In genomic region chr15:31358957-31359721, GRCh38 we compare ENCODE assay signal across 11 cellular contexts. TPM values are rescaled to one million over a fixed set of nuclear protein-coding genes. Genes with fewer than 3 reads are reported as not detected.
DNase-seq lines count a peak whose midpoint lies in the region; ATAC-seq and TF ChIP-seq lines count a peak whose summit lies in the region.
"Had no signal": no experiment of that assay in that cellular context is flagged by ENCODE, and none has a peak within 500 bp of the region (broad histone marks: within the 10 kb centered on the region; RNA-seq: fewer than 3 reads in every experiment).

No MANE protein-coding gene starts in this region.

- intact Hi-C loops in left lung (cut with DNase I): no loop called here

- peak overlapping the region; percentile 98 for H3K27ac Mint-ChIP-seq in activated T-cell treated with anti-CD3 and anti-CD28 coated beads, Interleukin-2, amount 50 U/mL, for 24 hours
- H3K27ac Mint-ChIP-seq in activated T-helper 17 cell treated with anti-CD3 and anti-CD28 coated beads, Interleukin-2, amount 50 U/mL, for 72 hours: peak overlapping the region; percentile 87
- no peak overlapping the region for H3K27ac Mint-ChIP-seq in osteocyte (ENCODE audit: unreplicated experiment)

- H3K36me3 Mint-ChIP-seq in activated T-cell treated with anti-CD3 and anti-CD28 coated beads, Interleukin-2, amount 50 U/mL, for 24 hours (ENCODE audit: low read depth): peaks cover 62% of the 10 kb centered on the region
- H3K36me3 Mint-ChIP-seq in activated T-helper 17 cell treated with anti-CD3 and anti-CD28 coated beads, Interleukin-2, amount 50 U/mL, for 72 hours (ENCODE audit: low read depth): peaks cover 51% of the 10 kb centered on the region
- peaks cover 3% of the 10 kb centered on the region for H3K36me3 Mint-ChIP-seq in osteocyte (ENCODE audit: unreplicated experiment)

- H3K27ac ChIP-seq in left lung: peak overlapping the region; percentile 83 to 94
- peak overlapping the region; percentile 98 for H3K27ac ChIP-seq in thymus (ENCODE audit: low read depth)
- H3K27ac ChIP-seq: uterus had no signal

- H3K9me3 ChIP-seq in left lung: no peaks in the 10 kb centered on the region
- H3K9me3 ChIP-seq in thymus (ENCODE audit: control insufficient read depth): no peaks in the 10 kb centered on the region
- H3K9me3 ChIP-seq: uterus had no signal

- H3K4me1 ChIP-seq in left lung: peaks cover 63 to 100% of the 10 kb centered on the region in 2 donors
- peaks cover 88% of the 10 kb centered on the region for H3K4me1 ChIP-seq in thymus (ENCODE audit: control insufficient read depth, insufficient read depth, low read length)

- ATAC-seq in activated T-helper 17 cell treated with anti-CD3 and anti-CD28 coated beads, Interleukin-2, amount 50 U/mL, for 72 hours (replicated peaks): no peak
- ATAC-seq in left lung: peak; percentile 66
- no peak for ATAC-seq in GM19452 (IDR thresholded peaks at IDR 0.05; ENCODE audit: unreplicated experiment)
- no peak for ATAC-seq in HG03095 (IDR thresholded peaks at IDR 0.05; ENCODE audit: unreplicated experiment)

- H3K4me3 Mint-ChIP-seq in activated T-cell treated with anti-CD3 and anti-CD28 coated beads, Interleukin-2, amount 50 U/mL, for 24 hours: peak overlapping the region; percentile 69
- H3K4me3 Mint-ChIP-seq in activated T-helper 17 cell treated with anti-CD3 and anti-CD28 coated beads, Interleukin-2, amount 50 U/mL, for 72 hours: peak overlapping the region; percentile 81
- no peak overlapping the region for H3K4me3 Mint-ChIP-seq in osteocyte (ENCODE audit: unreplicated experiment)

- H3K4me1 Mint-ChIP-seq in activated T-cell treated with anti-CD3 and anti-CD28 coated beads, Interleukin-2, amount 50 U/mL, for 24 hours (ENCODE audit: low read depth): peaks cover 97% of the 10 kb centered on the region
- peaks cover 76% of the 10 kb centered on the region for H3K4me1 Mint-ChIP-seq in activated T-helper 17 cell treated with anti-CD3 and anti-CD28 coated beads, Interleukin-2, amount 50 U/mL, for 72 hours
- peaks cover 55% of the 10 kb centered on the region for H3K4me1 Mint-ChIP-seq in osteocyte (ENCODE audit: unreplicated experiment)

- H3K27me3 ChIP-seq in left lung (no peaks in the 10 kb centered on the region), thymus (ENCODE audit: control insufficient read depth, insufficient read depth) (no peaks in the 10 kb centered on the region)
- H3K27me3 ChIP-seq: uterus had no signal

- no peaks in the 10 kb centered on the region for H3K9me3 Mint-ChIP-seq in activated T-cell treated with anti-CD3 and anti-CD28 coated beads, Interleukin-2, amount 50 U/mL, for 24 hours
- no peaks in the 10 kb centered on the region for H3K9me3 Mint-ChIP-seq in activated T-helper 17 cell treated with anti-CD3 and anti-CD28 coated beads, Interleukin-2, amount 50 U/mL, for 72 hours
- no peaks in the 10 kb centered on the region for H3K9me3 Mint-ChIP-seq in osteocyte (ENCODE audit: unreplicated experiment)

- H3K4me3 ChIP-seq in left lung: no peak overlapping the region
- peak overlapping the region; percentile 44 for H3K4me3 ChIP-seq in thymus (ENCODE audit: low read length)
- H3K4me3 ChIP-seq: uterus had no signal

- TF ChIP-seq CTCF in left lung (IDR thresholded peaks at IDR 0.05) (no peak), osteocyte (IDR thresholded peaks at IDR 0.05) (no peak)

- H3K36me3 ChIP-seq in left lung (peaks cover 0 to 13% of the 10 kb centered on the region in 2 donors), thymus (ENCODE audit: control insufficient read depth, insufficient read depth) (peaks cover 25% of the 10 kb centered on the region)
- H3K36me3 ChIP-seq: uterus had no signal

- no peak for DNase-seq in activated T-cell treated with anti-CD3 and anti-CD28 coated beads, Interleukin-2, amount 50 U/mL, for 24 hours
- no peak for DNase-seq in activated T-cell treated with anti-CD3 and anti-CD28 coated beads, Interleukin-2, amount 50 U/mL, for 1 hour
- DNase-seq in left lung (no peak), osteocyte (ENCODE audit: extremely low spot score, unreplicated experiment) (no peak)
- DNase-seq: midbrain, NCI-H774, uterus had no signal

- H3K27me3 Mint-ChIP-seq in activated T-cell treated with anti-CD3 and anti-CD28 coated beads, Interleukin-2, amount 50 U/mL, for 24 hours: no peaks in the 10 kb centered on the region
- H3K27me3 Mint-ChIP-seq in activated T-helper 17 cell treated with anti-CD3 and anti-CD28 coated beads, Interleukin-2, amount 50 U/mL, for 72 hours: no peaks in the 10 kb centered on the region
- H3K27me3 Mint-ChIP-seq in osteocyte (ENCODE audit: unreplicated experiment): no peaks in the 10 kb centered on the region

- WGBS in thymus: 92% methylated on average over 8 of the region's 8 CpGs

RNA-seq across cellular contexts. Expression of gene KLF13, which starts 32.5 kb away (rescaled TPM):
- total RNA-seq in activated T-helper 17 cell treated with anti-CD3 and anti-CD28 coated beads, Interleukin-2, amount 50 U/mL, for 72 hours: 100 to 1,000 TPM; 101 to 119 TPM
- 100 to 1,000 TPM; 110 to 116 TPM for total RNA-seq in left lung
- 107 TPM for polyA plus RNA-seq in thymus
- total RNA-seq in osteocyte: 54.5 and 57.7 TPM in 2 replicates
